ENCODE assay signal across 1 cellular context in genomic region chr6:13987400-13987865, GRCh38.
TF ChIP-seq lines count a peak whose summit lies in the region.

No MANE protein-coding gene starts in this region.

TF ChIP-seq in K562, 482 proteins besides CTCF, POLR2A, EP300 and RAD21 (continued from another document and continues in another):
- TF ChIP-seq CREB5 (CRISPR knock-in tag; IDR thresholded peaks at IDR 0.05), result no peak
- no peak for TF ChIP-seq XRCC5 (IDR thresholded peaks at IDR 0.05; ENCODE audit: low read depth, low read length)
- TF ChIP-seq SLC30A9 (CRISPR knock-in tag; IDR thresholded peaks at IDR 0.05), result no peak
- 0 out of 4 replicates have a peak, but pooled peaks of 1 of the 2 experiments have one; percentile 7 for TF ChIP-seq NONO (IDR thresholded peaks at IDR 0.05; ENCODE audit: low read depth in 2 of 2, low read length in 1 of 2)
- TF ChIP-seq MCM7 (IDR thresholded peaks at IDR 0.05), result no peak
- no peak for TF ChIP-seq ZBTB26 (CRISPR knock-in tag; IDR thresholded peaks at IDR 0.05)
- TF ChIP-seq SFPQ (IDR thresholded peaks at IDR 0.05; ENCODE audit: low read depth, low read length), result no peak
- no peak for TF ChIP-seq MTF1 (CRISPR knock-in tag; IDR thresholded peaks at IDR 0.05; ENCODE audit: borderline replicate concordance)
- no peak for TF ChIP-seq TSC22D4 (tag; IDR thresholded peaks at IDR 0.05)
- TF ChIP-seq DACH1 (IDR thresholded peaks at IDR 0.05; ENCODE audit: partially characterized antibody), result peak; percentile 82
- no peak for TF ChIP-seq RBM15 (IDR thresholded peaks at IDR 0.05; ENCODE audit: insufficient read depth, low read length)
- no peak for TF ChIP-seq ESRRB (CRISPR knock-in tag; IDR thresholded peaks at IDR 0.05; ENCODE audit: borderline replicate concordance)
- TF ChIP-seq MLX (CRISPR knock-in tag; conservative IDR thresholded peaks at IDR 0.05), result no peak
- TF ChIP-seq HDAC6 (IDR thresholded peaks at IDR 0.05; ENCODE audit: low read depth, low read length), result no peak
- TF ChIP-seq DNMT1 (IDR thresholded peaks at IDR 0.05), result no peak
- TF ChIP-seq THRB (CRISPR knock-in tag; conservative IDR thresholded peaks at IDR 0.05), result no peak
- TF ChIP-seq PHB2 (IDR thresholded peaks at IDR 0.05; ENCODE audit: low read depth), result no peak
- no peak for TF ChIP-seq ZNF511 (CRISPR knock-in tag; IDR thresholded peaks at IDR 0.05)
- TF ChIP-seq RBM25 (IDR thresholded peaks at IDR 0.05; ENCODE audit: low read depth, low read length, severe bottlenecking), result no peak
- peak; percentile 94 for TF ChIP-seq TEAD4 (IDR thresholded peaks at IDR 0.05; ENCODE audit: low read length)
- TF ChIP-seq TEAD4 (CRISPR knock-in tag; IDR thresholded peaks at IDR 0.05; ENCODE audit: borderline replicate concordance), result no peak
- TF ChIP-seq ZNF696 (CRISPR knock-in tag; conservative IDR thresholded peaks at IDR 0.05), result no peak
- no peak for TF ChIP-seq ZKSCAN3 (CRISPR knock-in tag; IDR thresholded peaks at IDR 0.05)
- TF ChIP-seq FOSL1 (tag; conservative IDR thresholded peaks at IDR 0.05), result peak; percentile 80
- no peak for TF ChIP-seq ZNF778 (CRISPR knock-in tag; IDR thresholded peaks at IDR 0.05)
- TF ChIP-seq ZNF655 (CRISPR knock-in tag; IDR thresholded peaks at IDR 0.05), result no peak
- no peak for TF ChIP-seq ZNF24 (IDR thresholded peaks at IDR 0.05)
- TF ChIP-seq NR2C1 (IDR thresholded peaks at IDR 0.05), result peak; percentile 95
- peak; percentile 97 for TF ChIP-seq NR2C1 (tag; IDR thresholded peaks at IDR 0.05)
- TF ChIP-seq NELFE (IDR thresholded peaks at IDR 0.05; ENCODE audit: insufficient read depth, insufficient read length), result no peak
- TF ChIP-seq ASH1L (IDR thresholded peaks at IDR 0.05; ENCODE audit: borderline replicate concordance, low read depth, partially characterized antibody), result no peak
- no peak for TF ChIP-seq NFYB (IDR thresholded peaks at IDR 0.05; ENCODE audit: extremely low read depth, insufficient read length)
- no peak; the same call in 1 of the 2 replicates for TF ChIP-seq PHF21A (IDR thresholded peaks at IDR 0.05; ENCODE audit: borderline replicate concordance, low read depth)
- TF ChIP-seq ZNF436 (CRISPR knock-in tag; IDR thresholded peaks at IDR 0.05), result no peak
- no peak for TF ChIP-seq ZNF316 (IDR thresholded peaks at IDR 0.05)
- no peak for TF ChIP-seq ZNF165 (CRISPR knock-in tag; IDR thresholded peaks at IDR 0.05; ENCODE audit: borderline replicate concordance)
- TF ChIP-seq ZNF212 (CRISPR knock-in tag; IDR thresholded peaks at IDR 0.05), result no peak
- TF ChIP-seq GTF2E2 (tag; IDR thresholded peaks at IDR 0.05), result no peak
- TF ChIP-seq PRPF4 (IDR thresholded peaks at IDR 0.05; ENCODE audit: insufficient read depth, low read depth, low read length, poor library complexity, severe bottlenecking), result no peak
- TF ChIP-seq CREB3 (tag; conservative IDR thresholded peaks at IDR 0.05; ENCODE audit: low read depth), result 0 out of 2 replicates have a peak, but pooled peaks have one; percentile 3
- no peak for TF ChIP-seq HLTF (IDR thresholded peaks at IDR 0.05)
- TF ChIP-seq ZNF77 (CRISPR knock-in tag; IDR thresholded peaks at IDR 0.05), result no peak
- no peak for TF ChIP-seq HDAC8 (tag; IDR thresholded peaks at IDR 0.05)
- TF ChIP-seq SPI1 (IDR thresholded peaks at IDR 0.05; ENCODE audit: borderline replicate concordance, low read depth, low read length), result 0 out of 2 replicates have a peak, but pooled peaks have one; percentile 10
- no peak for TF ChIP-seq SAP30 (IDR thresholded peaks at IDR 0.05; ENCODE audit: borderline replicate concordance, insufficient read depth, low read depth, low read length, poor library complexity, severe bottlenecking)
- no peak for TF ChIP-seq HNRNPLL (IDR thresholded peaks at IDR 0.05; ENCODE audit: low read depth, low read length, poor library complexity, severe bottlenecking)
- no peak for TF ChIP-seq U2AF1 (optimal IDR thresholded peaks at IDR 0.05; ENCODE audit: low read depth, low read length)
- no peak for TF ChIP-seq ZNF324 (CRISPR knock-in tag; IDR thresholded peaks at IDR 0.05)
- no peak for TF ChIP-seq CUX1 (CRISPR knock-in tag; IDR thresholded peaks at IDR 0.05)
- no peak for TF ChIP-seq ZNF589 (CRISPR knock-in tag; IDR thresholded peaks at IDR 0.05; ENCODE audit: low read depth)
- TF ChIP-seq DMBX1 (CRISPR knock-in tag; IDR thresholded peaks at IDR 0.05; ENCODE audit: borderline replicate concordance), result no peak
